In the genomic region with DNA sequence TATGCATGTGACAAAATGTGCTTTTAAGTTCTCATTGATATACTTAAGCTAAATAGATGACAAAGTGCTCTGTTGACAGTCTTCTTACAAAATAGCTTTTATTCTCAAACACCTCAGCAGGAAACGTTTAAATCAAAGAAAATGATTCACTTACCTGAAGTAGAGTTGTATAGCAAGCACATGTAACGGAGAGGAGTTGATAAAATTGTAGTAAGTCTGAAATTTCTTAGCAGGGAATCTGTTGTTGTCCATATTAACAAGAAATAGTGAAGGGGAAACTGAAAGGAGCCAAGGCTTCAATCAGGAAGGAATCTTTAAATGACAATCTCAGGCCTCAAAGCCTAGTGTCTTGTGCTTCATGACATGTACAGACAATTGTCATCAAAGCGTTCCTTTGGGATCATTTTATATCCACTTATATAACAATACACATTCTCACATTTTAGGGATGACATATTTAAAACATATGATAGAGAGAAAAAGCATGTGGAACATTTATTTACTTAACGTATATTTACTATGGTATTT, we compare ENCODE assay signal across 1 cellular context.
TF ChIP-seq lines count a peak whose summit lies in the region.

No MANE protein-coding gene starts in this region.

TF ChIP-seq in A549, 52 proteins besides CTCF, POLR2A, EP300 and RAD21 (continued from another document):
- TF ChIP-seq HMGXB4 (CRISPR knock-in tag; IDR thresholded peaks at IDR 0.05; ENCODE audit: borderline replicate concordance) = no peak
